Comparison of ENCODE assay signal across 8 cellular contexts in genomic region chr9:107750741-107751521, GRCh38.
DNase-seq lines count a peak whose midpoint lies in the region; ATAC-seq, FAIRE-seq and TF ChIP-seq lines count a peak whose summit lies in the region.

No MANE protein-coding gene starts in this region.

- WGBS in pancreas, 2 donors, result 41 to 49% methylated on average over 7 to 8 of the region's 8 CpGs

- H3K4me1 ChIP-seq in pancreas, result peaks cover 0 to 18% (median 0%) of the 10 kb centered on the region in 3 donors

- peak; percentile 65 to 86 (median 76) for ATAC-seq in pancreas

- H3K4me3 Mint-ChIP-seq in nephron progenitor cell, result no peak overlapping the region

- no peaks in the 10 kb centered on the region for H3K36me3 Mint-ChIP-seq in nephron progenitor cell (ENCODE audit: low read depth)

- peaks cover 3% of the 10 kb centered on the region for H3K27me3 Mint-ChIP-seq in nephron progenitor cell (ENCODE audit: low read depth, poor library complexity)

- H3K27me3 ChIP-seq in pancreas, result no peaks in the 10 kb centered on the region

- peaks cover 21% of the 10 kb centered on the region for H3K4me1 Mint-ChIP-seq in nephron progenitor cell

- no peaks in the 10 kb centered on the region for H3K36me3 ChIP-seq in pancreas

- H3K27ac ChIP-seq in pancreas, result peak overlapping the region in 2 of 4 donors; percentile 76 to 80

- H3K27ac Mint-ChIP-seq in nephron progenitor cell, result no peak overlapping the region

- H3K4me3 ChIP-seq in fibroblast of mammary gland (ENCODE audit: control insufficient read depth, low read depth, low read length) (no peak overlapping the region), pancreas (no peak overlapping the region)

- H3K9me3 Mint-ChIP-seq in nephron progenitor cell, result no peaks in the 10 kb centered on the region

- no peaks in the 10 kb centered on the region for H3K9me3 ChIP-seq in pancreas

- peak; percentile 93 for FAIRE-seq in RCC 7860 (lab: Jason Lieb, UNC)
- peak; percentile 65 for FAIRE-seq in pancreas (lab: Jason Lieb, UNC)

- intact Hi-C loops in pancreas (cut with DNase I), result no loop called here

- DNase-seq in GM03348 (ENCODE audit: low spot score) (peak; percentile 90), RCC 7860 (ENCODE audit: low spot score) (peak; percentile 85), fibroblast of mammary gland (ENCODE audit: low read depth) (peak; percentile 100), pancreas (peak in 5 of 6 donors; percentile 45 to 76 (median 59)), NCI-H748 (lab: John Stamatoyannopoulos, UW; ENCODE audit: unreplicated experiment) (no peak), nephron progenitor cell (no peak), NCI-H128 (lab: John Stamatoyannopoulos, UW; ENCODE audit: unreplicated experiment) (no peak)
- DNase-seq in activated CD8-positive, alpha-beta memory T cell treated with anti-CD3 and anti-CD28 coated beads for 24 hours, result no peak

- TF ChIP-seq CTCF in fibroblast of mammary gland (conservative IDR thresholded peaks at IDR 0.05; ENCODE audit: control insufficient read depth, insufficient read depth, low read depth, low read length) (no peak), pancreas (IDR thresholded peaks at IDR 0.05) (no peak), nephron progenitor cell (IDR thresholded peaks at IDR 0.05) (no peak)

Comparison
In these comparisons a context has a peak if more than half of its experiments do, and no peak if none do; other contexts are left out.
1. DNase-seq: peak in GM03348 (single experiment), RCC 7860 (single experiment), fibroblast of mammary gland (single experiment) and pancreas (5 of 6); none in NCI-H748 (single experiment), activated CD8-positive, alpha-beta memory T cell treated with anti-CD3 and anti-CD28 coated beads for 24 hours (single experiment), nephron progenitor cell (single experiment) and NCI-H128 (single experiment).